8 cellular contexts compared by ENCODE assay signal in genomic region chr11:118401151-118401879, GRCh38. TPM values are rescaled to one million over a fixed set of nuclear protein-coding genes. Genes with fewer than 3 reads are reported as not detected.
A peak's percentile ranks its signal among the peaks of the same experiment; 100 is the strongest.
DNase-seq lines count a peak whose midpoint lies in the region; ATAC-seq and TF ChIP-seq lines count a peak whose summit lies in the region.

ATP5MG (plus strand) TSS chr11:118401606; CDS start chr11:118401666, 60 bp downstream.

- intact Hi-C loops in CD4-positive, alpha-beta memory T cell (cut with micrococcal nuclease) = loop anchor here (1.0 to 5.0 kb wide), 5 partner anchors 35 to 176 kb away; partner anchors contain the start of genes ARCN1, JAML, KMT2A and UBE4A
- intact Hi-C loops in PC-3 (cut with micrococcal nuclease) = loop anchor here (1.0 to 10.0 kb wide), 3 partner anchors 37 to 163 kb away; partner anchors contain the start of gene IFT46

- TF ChIP-seq POLR2A in erythroblast (IDR thresholded peaks at IDR 0.05; ENCODE audit: low read length) = peak; percentile 71

- no peaks in the 10 kb centered on the region for H3K27me3 Mint-ChIP-seq in CD4-positive, alpha-beta memory T cell

- H3K9me3 Mint-ChIP-seq in CD4-positive, alpha-beta memory T cell = peaks cover 0 to 2% (median 0%) of the 10 kb centered on the region in 8 donors

- H3K36me3 Mint-ChIP-seq in CD4-positive, alpha-beta memory T cell = peaks cover 15 to 49% of the 10 kb centered on the region in 2 donors

- peak; percentile 92 to 94 (median 94) for DNase-seq in CD4-positive, alpha-beta memory T cell
- peak; percentile 92 for DNase-seq in Jurkat, Clone E6-1 (ENCODE audit: low read depth, low spot score)
- DNase-seq in PC-3 (peak; percentile 95), erythroblast (lab: John Stamatoyannopoulos, UW) (peak; percentile 93 to 96)
- DNase-seq in activated T-cell treated with anti-CD3 and anti-CD28 coated beads, Interleukin-2, amount 50 U/mL, for 1 hour = peak; percentile 87
- peak; percentile 84 to 87 for DNase-seq in stimulated activated CD8-positive, alpha-beta memory T cell treated with anti-CD3 and anti-CD28 coated beads, Interleukin-4, amount 100 ng/mL, for 4 hours (ENCODE audit: low read depth in 2 of 2, low spot score in 1 of 2)

- H3K9me3 ChIP-seq in CD4-positive, alpha-beta memory T cell (ENCODE audit: control insufficient read depth in 1 of 2, low read length in 2 of 2) = no peaks in the 10 kb centered on the region
- H3K9me3 ChIP-seq in PC-3 (ENCODE audit: low read length) (no peaks in the 10 kb centered on the region), mucosa of rectum (ENCODE audit: control insufficient read depth in 2 of 2, low read length in 2 of 2) (no peaks in the 10 kb centered on the region)

- CTCF ChIA-PET in CD4-positive, alpha-beta memory T cell (lab: Charles Lee; ENCODE audit: partially characterized antibody) = interaction anchor here (1.0 to 1.4 kb wide), 2 partner anchors 34 to 87 kb away, joined by 4 to 5 read pairs; no protein-coding TSS in a partner anchor
- CTCF ChIA-PET in PC-3 (lab: Charles Lee) = no interaction called here

- POLR2A ChIA-PET in CD4-positive, alpha-beta memory T cell (lab: Charles Lee; ENCODE audit: partially characterized antibody) = interaction anchor here (0.8 to 8.4 kb wide), 3 partner anchors 35 to 128 kb away, joined by 3 to 163 read pairs (median 4); partner anchors contain the start of gene KMT2A
- POLR2A ChIA-PET in PC-3 (lab: Charles Lee; ENCODE audit: unreplicated experiment) = interaction anchor here (0.5 kb wide), 1 partner anchor 34 kb away, joined by 11 read pairs; no protein-coding TSS in a partner anchor

- peaks cover 18% of the 10 kb centered on the region for H3K36me3 ChIP-seq in CD4-positive, alpha-beta memory T cell (ENCODE audit: insufficient read depth, low read length)
- peaks cover 29% of the 10 kb centered on the region for H3K36me3 ChIP-seq in PC-3 (ENCODE audit: low read depth, low read length)
- peaks cover 8 to 18% of the 10 kb centered on the region in 2 donors for H3K36me3 ChIP-seq in mucosa of rectum (ENCODE audit: control insufficient read depth in 2 of 2, insufficient read depth in 2 of 2, low read length in 2 of 2)

- TF ChIP-seq CTCF in PC-3 (conservative IDR thresholded peaks at IDR 0.05; ENCODE audit: low read depth, low read length) = 0 out of 2 replicates have a peak, but pooled peaks have one; percentile 19

- H3K4me3 Mint-ChIP-seq in CD4-positive, alpha-beta memory T cell = peak within 1 kb of the TSS; percentile 91 to 99 (median 96)

- H3K27ac Mint-ChIP-seq in CD4-positive, alpha-beta memory T cell = peak within 1 kb of the TSS; percentile 99 to 100 (median 99)

- H3K9me2 ChIP-seq in PC-3 (replicated peaks; ENCODE audit: low read length) = no peaks in the 10 kb centered on the region

- H3K4me1 ChIP-seq in CD4-positive, alpha-beta memory T cell (ENCODE audit: insufficient read depth, low read length) = peaks cover 72% of the 10 kb centered on the region
- H3K4me1 ChIP-seq in PC-3 (ENCODE audit: insufficient read depth, low read length) (peaks cover 14% of the 10 kb centered on the region; the same call in 1 of the 2 replicates), mucosa of rectum (ENCODE audit: control insufficient read depth in 2 of 2, insufficient read depth in 2 of 2, low read length in 2 of 2) (peaks cover 5 to 9% of the 10 kb centered on the region in 2 donors)

- BruUV-seq in PC-3 (replicated peaks; lab: Mats Ljungman, UMichigan) = no TSS peak

- H4K20me1 ChIP-seq in PC-3 (ENCODE audit: low read length) = peaks cover 27% of the 10 kb centered on the region

- no peaks in the 10 kb centered on the region for H3K27me3 ChIP-seq in CD4-positive, alpha-beta memory T cell (ENCODE audit: insufficient read depth, low read length)
- no peaks in the 10 kb centered on the region for H3K27me3 ChIP-seq in PC-3 (ENCODE audit: low read length)
- no peaks in the 10 kb centered on the region for H3K27me3 ChIP-seq in mucosa of rectum (ENCODE audit: control insufficient read depth in 2 of 2, insufficient read depth in 2 of 2, low read length in 2 of 2)

- H3F3A ChIP-seq in PC-3 (ENCODE audit: low read length, unreplicated experiment) = peaks cover 3% of the 10 kb centered on the region

- peak within 1 kb of the TSS; percentile 90 for H2AFZ ChIP-seq in PC-3 (ENCODE audit: low read length)

- ATAC-seq in GM21367 (IDR thresholded peaks at IDR 0.05; ENCODE audit: unreplicated experiment) (peak; percentile 57), PC-3 (peak; percentile 79)

- H3K79me2 ChIP-seq in PC-3 (ENCODE audit: low read length) = peaks cover 55% of the 10 kb centered on the region

- peak within 1 kb of the TSS; percentile 87 to 93 for H3K4me3 ChIP-seq in CD4-positive, alpha-beta memory T cell (ENCODE audit: low read length in 2 of 2)
- peak within 1 kb of the TSS; percentile 97 for H3K4me3 ChIP-seq in Jurkat, Clone E6-1 (ENCODE audit: low read length)
- H3K4me3 ChIP-seq in PC-3 (ENCODE audit: low read length) (peak within 1 kb of the TSS; percentile 90), mucosa of rectum (ENCODE audit: low read length in 2 of 2) (peak within 1 kb of the TSS; percentile 90 to 99)

- H3K4me2 ChIP-seq in PC-3 (ENCODE audit: low read length) = peak within 1 kb of the TSS; percentile 82

- peaks cover 39 to 87% (median 65%) of the 10 kb centered on the region in 4 donors for H3K4me1 Mint-ChIP-seq in CD4-positive, alpha-beta memory T cell

- H3K27ac ChIP-seq in CD4-positive, alpha-beta memory T cell (ENCODE audit: low read depth, low read length) = peak within 1 kb of the TSS; percentile 82
- H3K27ac ChIP-seq in PC-3 (ENCODE audit: low read length) = peak within 1 kb of the TSS; percentile 77
- H3K27ac ChIP-seq in mucosa of rectum (ENCODE audit: low read depth in 2 of 2, low read length in 2 of 2) = peak within 1 kb of the TSS; percentile 74 to 88

- peak within 1 kb of the TSS; percentile 92 for H3K9ac ChIP-seq in PC-3 (ENCODE audit: low read length)
- peak within 1 kb of the TSS; percentile 84 to 86 for H3K9ac ChIP-seq in mucosa of rectum (ENCODE audit: low read depth in 1 of 2, low read length in 2 of 2)

RNA-seq across cellular contexts. Expression of gene ATP5MG, which starts in this region (rescaled TPM):
- total RNA-seq in CD4-positive, alpha-beta memory T cell = 100 to 1,000 TPM; 158 to 161 TPM
- polyA plus RNA-seq in CD4-positive, alpha-beta memory T cell = 100 to 1,000 TPM; 595 to 704 TPM
- polyA plus RNA-seq in Jurkat, Clone E6-1 (2012; ENCODE audit: insufficient read depth, insufficient read length) = 923 TPM
- total RNA-seq in PC-3 (2014; rRNA removed) = 256 and 375 TPM in 2 replicates

Comparison
In these comparisons a context has a peak if more than half of its experiments do, and no peak if none do; other contexts are left out.
1. Peak in every context shown above with its lines: DNase-seq, ATAC-seq, H3K4me3 ChIP-seq and H3K27ac ChIP-seq.